ENCODE assay signal across 9 cellular contexts in the genomic region with DNA sequence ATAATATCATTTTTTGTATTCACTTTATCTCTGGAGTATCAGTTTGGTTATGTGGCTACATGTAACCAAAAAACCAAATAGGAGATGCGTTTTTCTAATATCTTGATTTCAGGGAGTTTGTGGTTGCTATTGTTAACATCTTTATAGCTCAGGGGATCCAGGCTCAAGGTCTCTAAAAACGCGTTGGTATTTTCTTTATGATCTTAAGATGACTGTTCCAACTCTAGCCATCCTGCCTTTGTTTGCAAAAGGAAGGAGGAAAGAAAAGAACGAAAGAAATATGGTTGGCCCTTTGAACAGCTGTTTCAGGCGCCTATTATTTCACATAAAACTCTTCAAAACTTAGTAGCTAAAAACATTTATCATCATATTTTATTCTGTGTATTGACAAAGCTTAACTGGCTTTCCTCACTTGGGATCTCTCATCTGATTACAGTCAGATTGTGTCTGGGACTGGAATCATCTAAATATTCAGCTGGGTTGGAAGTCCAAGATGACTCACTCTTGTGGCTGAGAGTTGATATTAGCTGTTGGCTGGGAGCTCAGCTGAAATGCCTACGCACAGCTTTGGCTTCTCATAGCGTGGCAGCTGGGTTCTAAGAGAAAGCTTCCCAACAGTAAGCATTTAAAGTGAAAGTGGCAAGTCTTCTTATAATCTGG.
DNase-seq lines count a peak whose midpoint lies in the region; ATAC-seq, FAIRE-seq and TF ChIP-seq lines count a peak whose summit lies in the region.
"Had no signal": no experiment of that assay in that cellular context is flagged by ENCODE, and none has a peak within 500 bp of the region (broad histone marks: within the 10 kb centered on the region; RNA-seq: fewer than 3 reads in every experiment).

No MANE protein-coding gene starts in this region.

- no peaks in the 10 kb centered on the region for H3K36me3 Mint-ChIP-seq in activated CD8-positive, alpha-beta memory T cell treated with anti-CD3 and anti-CD28 coated beads, Interleukin-2, amount 10 ng/mL, durations not matched to agents 7 days and 5 days
- no peaks in the 10 kb centered on the region for H3K36me3 Mint-ChIP-seq in activated CD4-positive, alpha-beta T cell treated with anti-CD3 and anti-CD28 coated beads for 36 hours (ENCODE audit: low read depth)

- H3K4me1 Mint-ChIP-seq in activated CD8-positive, alpha-beta memory T cell treated with anti-CD3 and anti-CD28 coated beads, Interleukin-2, amount 10 ng/mL, durations not matched to agents 7 days and 5 days, result peaks cover 3% of the 10 kb centered on the region
- H3K4me1 Mint-ChIP-seq in activated CD4-positive, alpha-beta T cell treated with anti-CD3 and anti-CD28 coated beads for 36 hours, result no peaks in the 10 kb centered on the region

- no peak overlapping the region for H3K4me3 ChIP-seq in left ventricle myocardium inferior
- H3K4me3 ChIP-seq in small intestine (ENCODE audit: low read depth in 1 of 2, low read length in 2 of 2), result no peak overlapping the region

- H3K9me3 ChIP-seq in left ventricle myocardium inferior (replicated peaks) (no peaks in the 10 kb centered on the region), small intestine (ENCODE audit: control insufficient read depth, low read depth) (no peaks in the 10 kb centered on the region)

- H3K4me3 Mint-ChIP-seq in activated CD8-positive, alpha-beta memory T cell treated with anti-CD3 and anti-CD28 coated beads, Interleukin-2, amount 10 ng/mL, durations not matched to agents 7 days and 5 days, result no peak overlapping the region
- no peak overlapping the region for H3K4me3 Mint-ChIP-seq in activated CD4-positive, alpha-beta T cell treated with anti-CD3 and anti-CD28 coated beads for 36 hours
- H3K4me3 Mint-ChIP-seq: activated naive CD8-positive, alpha-beta T cell treated with anti-CD3 and anti-CD28 coated beads, Interleukin-2, amount 50 U/mL, for 24 hours had no signal

- no peaks in the 10 kb centered on the region for H3K36me3 ChIP-seq in left ventricle myocardium inferior
- no peaks in the 10 kb centered on the region for H3K36me3 ChIP-seq in small intestine (ENCODE audit: control insufficient read depth in 2 of 2, insufficient read depth in 2 of 2, low read length in 2 of 2)

- CTCF ChIA-PET in activated CD8-positive, alpha-beta memory T cell treated with anti-CD3 and anti-CD28 coated beads, Interleukin-2, amount 10 ng/mL, durations not matched to agents 7 days and 5 days (lab: Charles Lee), result interaction anchor here (1.2 kb wide), 1 partner anchor 15 kb away, joined by 3 read pairs; no protein-coding TSS in a partner anchor
- CTCF ChIA-PET in activated CD4-positive, alpha-beta T cell treated with anti-CD3 and anti-CD28 coated beads for 36 hours (lab: Charles Lee), result interaction anchor here (1.8 kb wide), 1 partner anchor 17 kb away, joined by 3 read pairs; no protein-coding TSS in a partner anchor

- H3K4me1 ChIP-seq in left ventricle myocardium inferior (no peaks in the 10 kb centered on the region), small intestine (ENCODE audit: control insufficient read depth in 2 of 2, insufficient read depth in 1 of 2, low read depth in 1 of 2, low read length in 1 of 2) (no peaks in the 10 kb centered on the region)

- DNase-seq in HPDE6-E6E7 (ENCODE audit: extremely low spot score), result peak; percentile 19
- peak; percentile 95 for DNase-seq in amniotic epithelial cell (ENCODE audit: low read depth)
- peak; percentile 23 for DNase-seq in left ventricle myocardium inferior
- DNase-seq in small intestine, result peak; percentile 48
- DNase-seq in activated CD8-positive, alpha-beta memory T cell treated with anti-CD3 and anti-CD28 coated beads, Interleukin-2, amount 10 ng/mL, durations not matched to agents 7 days and 5 days, result no peak
- no peak for DNase-seq in activated CD4-positive, alpha-beta T cell treated with anti-CD3 and anti-CD28 coated beads for 36 hours
- no peak for DNase-seq in activated CD4-positive, CD25-positive, alpha-beta regulatory T cell treated with anti-CD3 and anti-CD28 coated beads, Interleukin-2, amount 50 U/mL, for 72 hours
- DNase-seq: activated naive CD8-positive, alpha-beta T cell treated with anti-CD3 and anti-CD28 coated beads, Interleukin-2, amount 50 U/mL, for 24 hours had no signal

- ATAC-seq in activated CD8-positive, alpha-beta memory T cell treated with anti-CD3 and anti-CD28 coated beads, Interleukin-2, amount 10 ng/mL, durations not matched to agents 7 days and 5 days, result no peak
- no peak for ATAC-seq in activated CD4-positive, alpha-beta T cell treated with anti-CD3 and anti-CD28 coated beads for 36 hours
- no peak for ATAC-seq in GM21737 (IDR thresholded peaks at IDR 0.05; ENCODE audit: unreplicated experiment)
- ATAC-seq: activated naive CD8-positive, alpha-beta T cell treated with anti-CD3 and anti-CD28 coated beads, Interleukin-2, amount 50 U/mL, for 24 hours had no signal

- H3K9me3 Mint-ChIP-seq in activated CD8-positive, alpha-beta memory T cell treated with anti-CD3 and anti-CD28 coated beads, Interleukin-2, amount 10 ng/mL, durations not matched to agents 7 days and 5 days (ENCODE audit: low read depth), result no peaks in the 10 kb centered on the region
- no peaks in the 10 kb centered on the region for H3K9me3 Mint-ChIP-seq in activated CD4-positive, alpha-beta T cell treated with anti-CD3 and anti-CD28 coated beads for 36 hours (ENCODE audit: low read depth)
- H3K9me3 Mint-ChIP-seq: activated naive CD8-positive, alpha-beta T cell treated with anti-CD3 and anti-CD28 coated beads, Interleukin-2, amount 50 U/mL, for 24 hours had no signal

- POLR2A ChIA-PET in activated CD4-positive, alpha-beta T cell treated with anti-CD3 and anti-CD28 coated beads for 36 hours (lab: Charles Lee), result no interaction called here

- intact Hi-C loops in left ventricle myocardium inferior (cut with micrococcal nuclease), result no loop called here
- intact Hi-C loops in activated CD4-positive, alpha-beta T cell treated with anti-CD3 and anti-CD28 coated beads for 36 hours (cut with DNase I, micrococcal nuclease), result no loop called here

- peaks cover 10% of the 10 kb centered on the region for H3K27me3 Mint-ChIP-seq in activated CD8-positive, alpha-beta memory T cell treated with anti-CD3 and anti-CD28 coated beads, Interleukin-2, amount 10 ng/mL, durations not matched to agents 7 days and 5 days
- no peaks in the 10 kb centered on the region for H3K27me3 Mint-ChIP-seq in activated CD4-positive, alpha-beta T cell treated with anti-CD3 and anti-CD28 coated beads for 36 hours
- H3K27me3 Mint-ChIP-seq: activated naive CD8-positive, alpha-beta T cell treated with anti-CD3 and anti-CD28 coated beads, Interleukin-2, amount 50 U/mL, for 24 hours had no signal

- H3K27me3 ChIP-seq in left ventricle myocardium inferior (ENCODE audit: low read depth) (no peaks in the 10 kb centered on the region), small intestine (ENCODE audit: control insufficient read depth in 2 of 2, insufficient read depth in 2 of 2, low read length in 2 of 2) (no peaks in the 10 kb centered on the region)

- no peak overlapping the region for H3K27ac Mint-ChIP-seq in activated CD8-positive, alpha-beta memory T cell treated with anti-CD3 and anti-CD28 coated beads, Interleukin-2, amount 10 ng/mL, durations not matched to agents 7 days and 5 days
- H3K27ac Mint-ChIP-seq in activated CD4-positive, alpha-beta T cell treated with anti-CD3 and anti-CD28 coated beads for 36 hours, result no peak overlapping the region
- H3K27ac Mint-ChIP-seq: activated naive CD8-positive, alpha-beta T cell treated with anti-CD3 and anti-CD28 coated beads, Interleukin-2, amount 50 U/mL, for 24 hours had no signal

- WGBS in small intestine, 3 donors, result 41 to 46% (median 45%) methylated on average over 7 of the region's 7 CpGs

- no peak for FAIRE-seq in small intestine (lab: Jason Lieb, UNC)

- TF ChIP-seq CTCF in left ventricle myocardium inferior (IDR thresholded peaks at IDR 0.05; ENCODE audit: borderline replicate concordance), result no peak

- H3K27ac ChIP-seq in left ventricle myocardium inferior (replicated peaks) (no peak overlapping the region), small intestine (ENCODE audit: low read depth in 1 of 2, low read length in 1 of 2) (no peak overlapping the region)

Comparison
In these comparisons a context has a peak if more than half of its experiments do, and no peak if none do; other contexts are left out.
1. DNase-seq: peak in HPDE6-E6E7 (single experiment), amniotic epithelial cell (single experiment), left ventricle myocardium inferior (single experiment) and small intestine (single experiment); none in activated CD8-positive, alpha-beta memory T cell treated with anti-CD3 and anti-CD28 coated beads, Interleukin-2, amount 10 ng/mL, durations not matched to agents 7 days and 5 days (single experiment), activated CD4-positive, alpha-beta T cell treated with anti-CD3 and anti-CD28 coated beads for 36 hours (single experiment) and activated CD4-positive, CD25-positive, alpha-beta regulatory T cell treated with anti-CD3 and anti-CD28 coated beads, Interleukin-2, amount 50 U/mL, for 72 hours (single experiment).